13 cellular contexts compared by ENCODE assay signal in the genomic region with DNA sequence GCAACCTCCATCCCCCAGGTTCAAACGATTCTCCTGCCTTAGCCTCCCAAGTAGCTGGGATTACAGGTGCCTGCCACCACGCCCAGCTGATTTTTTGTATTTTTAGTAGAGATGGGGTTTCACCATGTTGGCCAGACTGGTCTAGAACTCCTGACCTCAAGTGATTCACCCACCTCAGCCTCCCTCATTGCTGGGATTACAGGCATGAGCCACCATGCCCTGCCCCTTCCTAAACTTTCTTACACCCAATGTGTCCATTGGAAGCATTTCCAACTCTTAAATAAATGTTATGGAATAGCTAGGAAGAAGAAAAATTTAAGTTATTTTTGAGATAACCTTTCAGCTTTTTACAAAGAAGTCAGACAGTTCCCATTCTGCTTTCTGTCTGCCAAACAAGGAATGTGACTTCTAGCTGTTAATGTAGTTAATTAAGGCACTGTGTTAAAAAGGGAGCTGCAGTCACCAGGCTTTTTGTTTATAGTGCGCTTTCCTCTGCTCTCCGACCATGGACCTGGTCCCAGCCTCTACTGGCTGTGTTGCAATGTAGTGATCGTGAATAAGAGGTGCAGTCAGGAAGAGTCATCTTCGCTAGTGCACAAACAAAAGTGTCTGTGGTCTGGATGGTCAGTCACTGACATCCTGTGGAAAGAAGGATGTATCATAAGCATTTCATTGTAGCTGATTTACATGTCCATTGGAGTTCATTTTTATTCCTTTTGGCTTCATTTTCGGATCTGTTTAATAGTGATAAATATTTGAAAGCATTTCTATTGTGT. TPM values are rescaled to one million over a fixed set of nuclear protein-coding genes. Genes with fewer than 3 reads are reported as not detected.
DNase-seq lines count a peak whose midpoint lies in the region; ATAC-seq, FAIRE-seq and TF ChIP-seq lines count a peak whose summit lies in the region.
"Had no signal": no experiment of that assay in that cellular context is flagged by ENCODE, and none has a peak within 500 bp of the region (broad histone marks: within the 10 kb centered on the region; RNA-seq: fewer than 3 reads in every experiment).

No MANE protein-coding gene starts in this region.

- H2BK120ac ChIP-seq in IMR-90 (ENCODE audit: low read depth, low read length): no peak overlapping the region

- intact Hi-C loops in IMR-90 (cut with micrococcal nuclease) (loop anchor here (5.0 kb wide), 1 partner anchor 233 kb away; no protein-coding TSS in a partner anchor), uterus (cut with DNase I; ENCODE audit: low total_unique reads) (no loop called here)

- TF ChIP-seq RAD21 in IMR-90 (IDR thresholded peaks at IDR 0.05; ENCODE audit: low read length): peak; percentile 40

- peak overlapping the region; percentile 15 for H2BK5ac ChIP-seq in IMR-90 (ENCODE audit: low read depth, low read length, poor library complexity, severe bottlenecking)

- no peak overlapping the region for H2BK15ac ChIP-seq in IMR-90 (ENCODE audit: low read depth, low read length)

- no peak overlapping the region for H2BK20ac ChIP-seq in IMR-90 (ENCODE audit: low read depth, low read length)

- H3K23ac ChIP-seq in IMR-90 (ENCODE audit: low read depth, low read length): no peak overlapping the region

- CTCF ChIA-PET in IMR-90 (lab: Yijun Ruan, JAX): interaction anchor here (0.9 to 2.4 kb wide), 7 partner anchors 11 to 117 kb away, joined by 3 to 14 read pairs (median 3); no protein-coding TSS in a partner anchor

- no peaks in the 10 kb centered on the region; the same call in 1 of the 2 replicates for H3K36me3 ChIP-seq in IMR-90 (ENCODE audit: control insufficient read depth, insufficient read depth, low read length)
- H3K36me3 ChIP-seq in uterus: no peaks in the 10 kb centered on the region
- H3K36me3 ChIP-seq in small intestine (ENCODE audit: control insufficient read depth in 2 of 2, insufficient read depth in 2 of 2, low read length in 2 of 2): peaks cover 4 to 6% of the 10 kb centered on the region in 2 donors

- POLR2A ChIA-PET in IMR-90 (lab: Charles Lee; ENCODE audit: unreplicated experiment): no interaction called here

- in situ Hi-C loops in IMR-90 (cut with MboI; ENCODE audit: low sequenced_read_pairs) (no loop called here), astrocyte of the cerebellum (cut with HindIII; ENCODE audit: low sequenced_read_pairs) (loop anchor here (10.0 to 25.0 kb wide), 2 partner anchors 205 to 227 kb away; partner anchors contain the start of gene MEAK7)

- H4K5ac ChIP-seq in IMR-90 (ENCODE audit: low read depth, low read length): no peak overlapping the region

- no peak overlapping the region for H3K4me2 ChIP-seq in IMR-90 (ENCODE audit: low read depth, low read length)

- peaks cover 20% of the 10 kb centered on the region for H3K9me1 ChIP-seq in IMR-90 (ENCODE audit: insufficient read depth, low read length)

- FAIRE-seq in GM12892 (lab: Jason Lieb, UNC): no peak
- FAIRE-seq in small intestine (lab: Jason Lieb, UNC): no peak

- TF ChIP-seq POLR2A in IMR-90 (IDR thresholded peaks at IDR 0.05; ENCODE audit: low read depth, low read length) (no peak), uterus (IDR thresholded peaks at IDR 0.05) (no peak), GM12892 (IDR thresholded peaks at IDR 0.05; ENCODE audit: low read depth, low read length) (no peak)

- H3K14ac ChIP-seq in IMR-90 (replicated peaks; ENCODE audit: low read depth, low read length): no peak overlapping the region

- H3K27ac ChIP-seq in IMR-90 (ENCODE audit: insufficient read depth, low read length) (0 out of 2 replicates have a peak overlapping the region, but pooled peaks have one; percentile 18), uterus (no peak overlapping the region), small intestine (ENCODE audit: low read depth in 1 of 2, low read length in 1 of 2) (peak overlapping the region in 1 of 2 donors; percentile 3)
- H3K27ac ChIP-seq: SJCRH30 had no signal

- H3K4me1 ChIP-seq in IMR-90 (ENCODE audit: control insufficient read depth, insufficient read depth, low read length) (peaks cover 25% of the 10 kb centered on the region), uterus (peaks cover 8% of the 10 kb centered on the region in 2 donors), small intestine (ENCODE audit: control insufficient read depth in 2 of 2, insufficient read depth in 1 of 2, low read depth in 1 of 2, low read length in 1 of 2) (peaks cover 4 to 8% of the 10 kb centered on the region in 2 donors)
- H3K4me1 ChIP-seq: SJCRH30 had no signal

- H3K27me3 ChIP-seq in IMR-90 (ENCODE audit: control insufficient read depth, insufficient read depth, low read length) (no peaks in the 10 kb centered on the region), uterus (no peaks in the 10 kb centered on the region), small intestine (ENCODE audit: control insufficient read depth in 2 of 2, insufficient read depth in 2 of 2, low read length in 2 of 2) (no peaks in the 10 kb centered on the region)
- H3K27me3 ChIP-seq: SJCRH30 had no signal

- no CpG with 5 or more reads among the region's 7 CpGs for WGBS in IMR-90 (ENCODE audit: extremely low coverage in 2 of 2, insufficient read length in 1 of 2), 2 experiments
- 67 to 85% (median 76%) methylated on average over 7 of the region's 7 CpGs for WGBS in small intestine, 3 donors

- no peak overlapping the region for H3K4ac ChIP-seq in IMR-90 (ENCODE audit: low read depth, low read length)

- no peak overlapping the region for H3K4me3 ChIP-seq in IMR-90 (ENCODE audit: insufficient read depth, low read depth, low read length)
- no peak overlapping the region for H3K4me3 ChIP-seq in astrocyte of the cerebellum (ENCODE audit: low read depth, low read length)
- no peak overlapping the region for H3K4me3 ChIP-seq in uterus
- no peak overlapping the region for H3K4me3 ChIP-seq in small intestine (ENCODE audit: low read depth in 1 of 2, low read length in 2 of 2)
- H3K4me3 ChIP-seq: SJCRH30 had no signal

- H4K91ac ChIP-seq in IMR-90 (ENCODE audit: insufficient read depth, low read depth, low read length): no peak overlapping the region

- H4K20me1 ChIP-seq in IMR-90 (ENCODE audit: insufficient read depth, low read length): peaks cover 51% of the 10 kb centered on the region

- BruUV-seq in IMR-90 (replicated peaks; lab: Mats Ljungman, UMichigan): no TSS peak

- dilution Hi-C loops in IMR-90 (cut with HindIII; ENCODE audit: low sequenced_read_pairs, unreplicated experiment): no loop called here

- H3K9me3 ChIP-seq in IMR-90 (ENCODE audit: control insufficient read depth, insufficient read depth, low read length): no peaks in the 10 kb centered on the region
- H3K9me3 ChIP-seq in uterus: no peaks in the 10 kb centered on the region
- no peaks in the 10 kb centered on the region for H3K9me3 ChIP-seq in small intestine (ENCODE audit: control insufficient read depth, low read depth)
- H3K9me3 ChIP-seq: SJCRH30 had no signal

- peaks cover 41 to 80% of the 10 kb centered on the region in 2 experiments for H3K79me1 ChIP-seq in IMR-90 (ENCODE audit: low read depth in 1 of 2, low read length in 2 of 2)

- no peak overlapping the region for H3K18ac ChIP-seq in IMR-90 (ENCODE audit: low read depth, low read length)

- no peak overlapping the region for H3K9ac ChIP-seq in IMR-90 (ENCODE audit: low read depth, low read length)

- H2AK5ac ChIP-seq in IMR-90 (ENCODE audit: low read depth, low read length): no peak overlapping the region

- ATAC-seq in IMR-90 (ENCODE audit: low read depth) (peak; percentile 82), left lobe of liver (peak; percentile 52)

- no peak overlapping the region for H2AK9ac ChIP-seq in IMR-90 (replicated peaks; ENCODE audit: low read depth, low read length, poor library complexity)

- no peak overlapping the region; a peak in 1 of 4 replicates for H4K8ac ChIP-seq in IMR-90 (ENCODE audit: low read depth in 2 of 2, low read length in 2 of 2)

- peak; percentile 81 for DNase-seq in AG08396 (ENCODE audit: low spot score)
- peak; percentile 97 for DNase-seq in IMR-90
- peak; percentile 56 for DNase-seq in astrocyte of the cerebellum (ENCODE audit: low read depth)
- peak; percentile 71 for DNase-seq in left lobe of liver (ENCODE audit: low spot score)
- no peak for DNase-seq in uterus
- no peak for DNase-seq in stimulated activated CD4-positive, alpha-beta T cell treated with anti-CD3 and anti-CD28 coated beads, Interleukin-2, amount 100 ng/mL, for 48 hours
- DNase-seq in GM12892 (ENCODE audit: insufficient read length): no peak
- DNase-seq in small intestine: no peak
- DNase-seq: activated CD8-positive, alpha-beta memory T cell treated with anti-CD3 and anti-CD28 coated beads for 24 hours; central memory CD4-positive, alpha-beta T cell; COR-L47; posterior cingulate gyrus; SJCRH30 had no signal

- H2AFZ ChIP-seq in IMR-90 (replicated peaks; ENCODE audit: low read length, poor library complexity): no peak overlapping the region

- no peak overlapping the region for H3K56ac ChIP-seq in IMR-90 (ENCODE audit: extremely low read depth, insufficient read depth, low read length)

- peak; percentile 30; the same call in 1 of the 2 replicates for TF ChIP-seq CTCF in IMR-90 (conservative IDR thresholded peaks at IDR 0.05; ENCODE audit: low read depth, low read length)
- no peak for TF ChIP-seq CTCF in astrocyte of the cerebellum (IDR thresholded peaks at IDR 0.05; ENCODE audit: low read depth, low read length, missing control alignments)
- no peak for TF ChIP-seq CTCF in uterus (IDR thresholded peaks at IDR 0.05)

TF ChIP-seq in IMR-90, 13 proteins besides CTCF, POLR2A, EP300 and RAD21 (continues in another document):
- no peak for TF ChIP-seq SMC3 (IDR thresholded peaks at IDR 0.05; ENCODE audit: low read depth, low read length)
- TF ChIP-seq MXI1 (IDR thresholded peaks at IDR 0.05; ENCODE audit: borderline replicate concordance, low read depth, low read length): no peak
- TF ChIP-seq FOS (IDR thresholded peaks at IDR 0.05; ENCODE audit: low read depth, low read length): peak; percentile 76
- peak; percentile 99 for TF ChIP-seq CEBPB (IDR thresholded peaks at IDR 0.05; ENCODE audit: low read depth, low read length)
- TF ChIP-seq, protein P1, sequence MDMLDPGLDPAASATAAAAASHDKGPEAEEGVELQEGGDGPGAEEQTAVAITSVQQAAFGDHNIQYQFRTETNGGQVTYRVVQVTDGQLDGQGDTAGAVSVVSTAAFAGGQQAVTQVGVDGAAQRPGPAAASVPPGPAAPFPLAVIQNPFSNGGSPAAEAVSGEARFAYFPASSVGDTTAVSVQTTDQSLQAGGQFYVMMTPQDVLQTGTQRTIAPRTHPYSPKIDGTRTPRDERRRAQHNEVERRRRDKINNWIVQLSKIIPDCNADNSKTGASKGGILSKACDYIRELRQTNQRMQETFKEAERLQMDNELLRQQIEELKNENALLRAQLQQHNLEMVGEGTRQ (IDR thresholded peaks at IDR 0.05; ENCODE audit: low read depth, low read length): no peak
- TF ChIP-seq RFX5 (IDR thresholded peaks at IDR 0.05; ENCODE audit: low read depth, low read length): no peak

RNA-seq across cellular contexts. Expression of gene USP10, which starts 39.7 kb away (rescaled TPM):
- total RNA-seq in IMR-90 (2012; rRNA removed): 54.3 and 61.9 TPM in 2 replicates
- 79.0 and 85.5 TPM in 2 replicates for polyA plus RNA-seq in IMR-90 (2012; rRNA removed)
- 33.5 and 44.0 TPM in 2 replicates for polyA plus RNA-seq in IMR-90 (2012; cell fraction: cytosol; rRNA removed)
- polyA plus RNA-seq in IMR-90 (2012; cell fraction: nucleus; rRNA removed; ENCODE audit: low replicate concordance): 67.7 and 84.6 TPM in 2 replicates
- 33.8 TPM for total RNA-seq in left lobe of liver
- 10 to 100 TPM; 12.6 to 83.3 (median 44.2) TPM for total RNA-seq in uterus
- polyA plus RNA-seq in GM12892 (2012; ENCODE audit: missing spikeins): 83.1 TPM
- polyA plus RNA-seq in small intestine: 10 to 100 TPM; 22.4 to 38.6 (median 25.7) TPM

Comparison
In these comparisons a context has a peak if more than half of its experiments do, and no peak if none do; other contexts are left out.
1. DNase-seq: peak in AG08396 (single experiment), IMR-90 (single experiment), astrocyte of the cerebellum (single experiment) and left lobe of liver (single experiment); none in uterus (0 of 2), stimulated activated CD4-positive, alpha-beta T cell treated with anti-CD3 and anti-CD28 coated beads, Interleukin-2, amount 100 ng/mL, for 48 hours (0 of 2), GM12892 (single experiment) and small intestine (single experiment).